ENCODE assay signal across 14 cellular contexts in the genomic region with DNA sequence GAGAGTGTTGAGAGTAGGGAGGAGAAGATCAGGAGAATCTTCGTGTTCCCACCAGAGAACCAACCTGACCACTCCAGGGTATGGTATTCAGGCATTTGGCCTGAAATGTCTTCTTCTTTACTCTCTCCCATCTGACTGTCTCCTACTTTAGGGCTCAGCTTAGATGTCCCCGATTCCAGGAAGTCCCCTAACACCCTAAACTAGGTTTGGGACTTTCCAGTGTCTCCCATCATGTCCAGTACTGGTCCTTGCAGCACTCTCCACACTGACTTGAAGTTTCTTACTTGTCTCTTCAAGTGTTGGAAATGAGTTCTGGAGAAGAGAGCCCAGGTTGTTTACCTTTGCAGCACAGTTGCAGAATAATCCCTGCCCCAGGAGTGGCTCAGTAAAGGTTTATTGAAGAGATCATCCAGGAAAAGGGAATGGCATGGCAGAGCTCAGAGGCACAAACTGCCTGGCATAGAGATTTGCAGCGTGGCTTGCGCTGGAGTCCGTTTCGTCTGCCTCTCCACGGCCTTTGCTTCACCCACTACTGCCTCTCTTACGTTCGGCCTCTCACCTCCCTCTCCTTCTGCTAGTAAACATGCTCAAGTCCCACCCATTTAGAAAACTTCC. TPM values are rescaled to one million over a fixed set of nuclear protein-coding genes. Genes with fewer than 3 reads are reported as not detected.
DNase-seq lines count a peak whose midpoint lies in the region; ATAC-seq and TF ChIP-seq lines count a peak whose summit lies in the region.
"Had no signal": no experiment of that assay in that cellular context is flagged by ENCODE, and none has a peak within 500 bp of the region (broad histone marks: within the 10 kb centered on the region; RNA-seq: fewer than 3 reads in every experiment).

No MANE protein-coding gene starts in this region.

- 95% methylated on average over 9 of the region's 9 CpGs for WGBS in mammary epithelial cell (ENCODE audit: low coverage, missing lambda C conversion rate)
- 95 to 96% methylated on average over 9 of the region's 9 CpGs for WGBS in heart right ventricle, 2 donors

- no peaks in the 10 kb centered on the region for H3K79me2 ChIP-seq in mammary epithelial cell (ENCODE audit: insufficient read depth, low read length)

- H3K9me3 ChIP-seq in mammary epithelial cell (replicated peaks; ENCODE audit: insufficient read depth, low read length): no peaks in the 10 kb centered on the region
- no peaks in the 10 kb centered on the region for H3K9me3 ChIP-seq in heart right ventricle
- H3K9me3 ChIP-seq: BLaER1 treated with 17β-estradiol and CSF1 and Interleukin-3, amounts not matched to agents 10 nM and 100 nM had no signal

- H3K27me3 Mint-ChIP-seq in MCF 10A (ENCODE audit: insufficient read depth, unreplicated experiment): no peaks in the 10 kb centered on the region
- H3K27me3 Mint-ChIP-seq in dendritic cell treated with granulocyte-macrophage colony-stimulating factor and Interleukin-4, amounts not matched to agents 40 ng/mL and 50 ng/mL, for 4 days: peaks cover 11% of the 10 kb centered on the region
- no peaks in the 10 kb centered on the region for H3K27me3 Mint-ChIP-seq in neural crest cell (ENCODE audit: low read depth)
- H3K27me3 Mint-ChIP-seq in type B pancreatic cell: peaks cover 11% of the 10 kb centered on the region
- H3K27me3 Mint-ChIP-seq in immature natural killer cell (ENCODE audit: low read depth in 3 of 3): peaks cover 0 to 9% (median 4%) of the 10 kb centered on the region in 3 donors

- no peaks in the 10 kb centered on the region for H3K36me3 Mint-ChIP-seq in MCF 10A (ENCODE audit: insufficient read depth, unreplicated experiment)
- no peaks in the 10 kb centered on the region for H3K36me3 Mint-ChIP-seq in dendritic cell treated with granulocyte-macrophage colony-stimulating factor and Interleukin-4, amounts not matched to agents 40 ng/mL and 50 ng/mL, for 4 days (ENCODE audit: low read depth)
- no peaks in the 10 kb centered on the region for H3K36me3 Mint-ChIP-seq in neural crest cell (ENCODE audit: low read depth)
- H3K36me3 Mint-ChIP-seq in type B pancreatic cell: no peaks in the 10 kb centered on the region
- H3K36me3 Mint-ChIP-seq in immature natural killer cell: peaks cover 0 to 9% (median 0%) of the 10 kb centered on the region in 3 donors
- H3K36me3 Mint-ChIP-seq: CD4-positive, CD25-positive, alpha-beta regulatory T cell had no signal

- TF ChIP-seq CTCF in MCF 10A (IDR thresholded peaks at IDR 0.05; ENCODE audit: unreplicated experiment) (no peak), mammary epithelial cell (conservative IDR thresholded peaks at IDR 0.05 in 1 of 2, IDR thresholded peaks at IDR 0.05 in 1 of 2; ENCODE audit: extremely low read depth in 1 of 2, insufficient read depth in 1 of 2, low read depth in 1 of 2, low read length in 2 of 2) (no peak), neural crest cell (conservative IDR thresholded peaks at IDR 0.05) (no peak), type B pancreatic cell (conservative IDR thresholded peaks at IDR 0.05) (no peak), heart right ventricle (IDR thresholded peaks at IDR 0.05) (no peak)

- H2AFZ ChIP-seq in mammary epithelial cell (ENCODE audit: low read depth, low read length): no peak overlapping the region
- H2AFZ ChIP-seq: GM23338 had no signal

- H3K4me3 ChIP-seq in mammary epithelial cell (replicated peaks in 1 of 3; ENCODE audit: insufficient read depth in 1 of 3, low read depth in 2 of 3, low read length in 3 of 3): no peak overlapping the region
- H3K4me3 ChIP-seq in heart right ventricle: no peak overlapping the region
- H3K4me3 ChIP-seq: BLaER1 treated with 17β-estradiol and CSF1 and Interleukin-3, amounts not matched to agents 10 nM and 100 nM; GM23338 had no signal

- H4K20me1 ChIP-seq in mammary epithelial cell (ENCODE audit: insufficient read depth, low read length): no peaks in the 10 kb centered on the region
- H4K20me1 ChIP-seq: BLaER1 treated with 17β-estradiol and CSF1 and Interleukin-3, amounts not matched to agents 10 nM and 100 nM had no signal

- ATAC-seq in heart right ventricle: no peak
- no peak for ATAC-seq in GM21825 (IDR thresholded peaks at IDR 0.05; ENCODE audit: unreplicated experiment)
- ATAC-seq: GM23338 had no signal

- H3K4me1 Mint-ChIP-seq in MCF 10A (ENCODE audit: insufficient read depth, unreplicated experiment) (peaks cover 23% of the 10 kb centered on the region), neural crest cell (peaks cover 15% of the 10 kb centered on the region), type B pancreatic cell (ENCODE audit: unreplicated experiment) (peaks cover 12% of the 10 kb centered on the region), immature natural killer cell (peaks cover 0 to 4% of the 10 kb centered on the region in 2 donors)
- peaks cover 5% of the 10 kb centered on the region for H3K4me1 Mint-ChIP-seq in dendritic cell treated with granulocyte-macrophage colony-stimulating factor and Interleukin-4, amounts not matched to agents 40 ng/mL and 50 ng/mL, for 4 days (ENCODE audit: low read depth)
- H3K4me1 Mint-ChIP-seq: GM23338 had no signal

- H3K4me1 ChIP-seq in mammary epithelial cell (ENCODE audit: insufficient read depth, low read length): peaks cover 21% of the 10 kb centered on the region
- H3K4me1 ChIP-seq in heart right ventricle: peaks cover 0 to 26% (median 15%) of the 10 kb centered on the region in 9 donors

- H3K27me3 ChIP-seq in mammary epithelial cell (ENCODE audit: insufficient read depth, low read length): no peaks in the 10 kb centered on the region
- no peaks in the 10 kb centered on the region for H3K27me3 ChIP-seq in heart right ventricle
- H3K27me3 ChIP-seq: BLaER1 treated with 17β-estradiol and CSF1 and Interleukin-3, amounts not matched to agents 10 nM and 100 nM had no signal

- H3K36me3 ChIP-seq in mammary epithelial cell (ENCODE audit: insufficient read depth, low read length): no peaks in the 10 kb centered on the region
- H3K36me3 ChIP-seq in heart right ventricle: no peaks in the 10 kb centered on the region
- H3K36me3 ChIP-seq: BLaER1 treated with 17β-estradiol and CSF1 and Interleukin-3, amounts not matched to agents 10 nM and 100 nM had no signal

- POLR2A ChIA-PET in MCF 10A (lab: Yijun Ruan, JAX): interaction anchor here (0.6 to 11.6 kb wide), 5 partner anchors 19 to 158 kb away, joined by 3 to 555 read pairs (median 4); no protein-coding TSS in a partner anchor

- CTCF ChIA-PET in MCF 10A (lab: Yijun Ruan, JAX): interaction anchor here (0.6 to 17.2 kb wide), 6 partner anchors 20 to 212 kb away, joined by 3 to 381 read pairs (median 7); no protein-coding TSS in a partner anchor
- CTCF ChIA-PET in mammary epithelial cell (lab: Charles Lee; ENCODE audit: low non-redundant PET): no interaction called here

- H3K9me3 Mint-ChIP-seq in MCF 10A (ENCODE audit: unreplicated experiment) (no peaks in the 10 kb centered on the region), neural crest cell (no peaks in the 10 kb centered on the region), type B pancreatic cell (no peaks in the 10 kb centered on the region), immature natural killer cell (no peaks in the 10 kb centered on the region)
- no peaks in the 10 kb centered on the region for H3K9me3 Mint-ChIP-seq in dendritic cell treated with granulocyte-macrophage colony-stimulating factor and Interleukin-4, amounts not matched to agents 40 ng/mL and 50 ng/mL, for 4 days
- H3K9me3 Mint-ChIP-seq: GM23338 had no signal

- BruUV-seq in MCF 10A (replicated peaks; lab: Mats Ljungman, UMichigan) (no TSS peak), mammary epithelial cell (replicated peaks; lab: Mats Ljungman, UMichigan) (no TSS peak)

- H3K4me2 ChIP-seq in mammary epithelial cell (ENCODE audit: insufficient read depth, low read depth, low read length): no peak overlapping the region
- H3K4me2 ChIP-seq: BLaER1 treated with 17β-estradiol and CSF1 and Interleukin-3, amounts not matched to agents 10 nM and 100 nM; GM23338 had no signal

- H3K4me3 Mint-ChIP-seq in MCF 10A (ENCODE audit: unreplicated experiment) (no peak overlapping the region), neural crest cell (no peak overlapping the region), type B pancreatic cell (no peak overlapping the region), immature natural killer cell (no peak overlapping the region)
- no peak overlapping the region for H3K4me3 Mint-ChIP-seq in dendritic cell treated with granulocyte-macrophage colony-stimulating factor and Interleukin-4, amounts not matched to agents 40 ng/mL and 50 ng/mL, for 4 days
- H3K4me3 Mint-ChIP-seq: GM23338 had no signal

- intact Hi-C loops in MCF 10A (cut with micrococcal nuclease) (no loop called here), mammary epithelial cell (cut with micrococcal nuclease) (no loop called here), heart right ventricle (cut with DNase I) (loop anchor here in 6 of 10 donors (5.0 to 10.0 kb wide), 4 partner anchors 51 to 111 kb away; no protein-coding TSS in a partner anchor)
- intact Hi-C loops in dendritic cell treated with granulocyte-macrophage colony-stimulating factor and Interleukin-4, amounts not matched to agents 40 ng/mL and 50 ng/mL, for 4 days (cut with micrococcal nuclease): no loop called here

- H3K9ac ChIP-seq in mammary epithelial cell (ENCODE audit: insufficient read depth, low read length): no peak overlapping the region
- H3K9ac ChIP-seq: BLaER1 treated with 17β-estradiol and CSF1 and Interleukin-3, amounts not matched to agents 10 nM and 100 nM had no signal

- in situ Hi-C loops in mammary epithelial cell (cut with MboI; ENCODE audit: low sequenced_read_pairs in 2 of 2): loop anchor here in 1 of 2 donors (5.0 kb wide), 1 partner anchor 46 kb away; no protein-coding TSS in a partner anchor

- DNase-seq in MCF 10A (ENCODE audit: unreplicated experiment) (no peak), mammary epithelial cell (no peak), neural crest cell (ENCODE audit: low read depth, low spot score) (no peak), type B pancreatic cell (ENCODE audit: extremely low spot score, unreplicated experiment) (no peak), heart right ventricle (no peak), immature natural killer cell (no peak)
- DNase-seq: ACHN; CD4-positive, CD25-positive, alpha-beta regulatory T cell; DMS53; H7 had no signal

- dilution Hi-C loops in mammary epithelial cell (cut with HindIII; ENCODE audit: low sequenced_read_pairs): no loop called here

- H3K27ac Mint-ChIP-seq in MCF 10A (ENCODE audit: low read depth, unreplicated experiment): peak overlapping the region; percentile 16
- H3K27ac Mint-ChIP-seq in dendritic cell treated with granulocyte-macrophage colony-stimulating factor and Interleukin-4, amounts not matched to agents 40 ng/mL and 50 ng/mL, for 4 days: peak overlapping the region; percentile 11
- H3K27ac Mint-ChIP-seq in neural crest cell (ENCODE audit: unreplicated experiment): peak overlapping the region; percentile 78
- peak overlapping the region; percentile 54 for H3K27ac Mint-ChIP-seq in type B pancreatic cell
- H3K27ac Mint-ChIP-seq in immature natural killer cell: no peak overlapping the region
- H3K27ac Mint-ChIP-seq: CD4-positive, CD25-positive, alpha-beta regulatory T cell; GM23338 had no signal

- H3K27ac ChIP-seq in mammary epithelial cell (ENCODE audit: insufficient read depth, low read depth, low read length): no peak overlapping the region
- H3K27ac ChIP-seq in heart right ventricle: no peak overlapping the region
- H3K27ac ChIP-seq: BLaER1 treated with 17β-estradiol and CSF1 and Interleukin-3, amounts not matched to agents 10 nM and 100 nM had no signal

RNA-seq across cellular contexts. Expression of gene ELK4, which starts 6.2 kb away (rescaled TPM):
- total RNA-seq in MCF 10A (2022) (101 and 109 TPM in 2 replicates), mammary epithelial cell (10 to 100 TPM; 17.7 to 38.6 TPM), neural crest cell (30.1 and 33.1 TPM in 2 replicates), type B pancreatic cell (ENCODE audit: low replicate concordance) (20.9 and 27.6 TPM in 2 replicates), heart right ventricle (10 to 100 TPM; 34.2 to 45.6 (median 40.2) TPM)
- polyA plus RNA-seq in mammary epithelial cell (4.9 TPM), heart right ventricle (1 to 10 TPM; 4.7 to 5.9 TPM), immature natural killer cell (1 to 10 TPM; 2.8 to 5.7 (median 3.0) TPM)
- 37.7 TPM for polyA minus RNA-seq in mammary epithelial cell

RNA-seq across cellular contexts. Expression of gene SLC45A3, which starts 42.3 kb away (rescaled TPM):
- total RNA-seq in MCF 10A (2022): 3.1 and 5.3 TPM in 2 replicates
- 1 to 10 TPM; 3.2 to 4.3 TPM for total RNA-seq in mammary epithelial cell
- polyA plus RNA-seq in mammary epithelial cell: 3.3 TPM
- polyA minus RNA-seq in mammary epithelial cell: 2.4 TPM
- total RNA-seq in neural crest cell: 13.1 and 14.0 TPM in 2 replicates
- total RNA-seq in type B pancreatic cell (ENCODE audit: low replicate concordance): 3.9 and 4.2 TPM in 2 replicates
- 1 to 10 TPM; 1.4 to 7.9 (median 2.2) TPM for total RNA-seq in heart right ventricle
- polyA plus RNA-seq in heart right ventricle: 1 to 10 TPM; 1.8 to 4.5 TPM
- not detected for polyA plus RNA-seq in immature natural killer cell
- polyA plus RNA-seq: CD4-positive, CD25-positive, alpha-beta regulatory T cell had no signal

Comparison
In these comparisons a context has a peak if more than half of its experiments do, and no peak if none do; other contexts are left out.
1. H3K27ac Mint-ChIP-seq: peak in MCF 10A (single experiment), dendritic cell treated with granulocyte-macrophage colony-stimulating factor and Interleukin-4, amounts not matched to agents 40 ng/mL and 50 ng/mL, for 4 days (single experiment), neural crest cell (single experiment) and type B pancreatic cell (single experiment); none in immature natural killer cell (0 of 6).
2. intact Hi-C loops: an anchor here in heart right ventricle (5.0 to 10.0 kb wide); none called in MCF 10A, mammary epithelial cell and dendritic cell treated with granulocyte-macrophage colony-stimulating factor and Interleukin-4, amounts not matched to agents 40 ng/mL and 50 ng/mL, for 4 days.